In genomic region chr6:127855542-127856159, GRCh38 we compare ENCODE assay signal across 8 cellular contexts. TPM values are rescaled to one million over a fixed set of nuclear protein-coding genes. Genes with fewer than 3 reads are reported as not detected.
DNase-seq lines count a peak whose midpoint lies in the region; ATAC-seq and TF ChIP-seq lines count a peak whose summit lies in the region.

No MANE protein-coding gene starts in this region.

- H3F3A ChIP-seq in neural cell (ENCODE audit: insufficient read depth, low read length, poor library complexity, severe bottlenecking): no peaks in the 10 kb centered on the region

- H3K9ac ChIP-seq in neural cell (ENCODE audit: low read length): no peak overlapping the region

- H3K9me2 ChIP-seq in neural cell (ENCODE audit: insufficient read depth, low read length): no peaks in the 10 kb centered on the region

- no peaks in the 10 kb centered on the region for H3K27me3 ChIP-seq in neural cell (ENCODE audit: insufficient read depth, low read depth, low read length)
- no peaks in the 10 kb centered on the region for H3K27me3 ChIP-seq in sigmoid colon

- no peaks in the 10 kb centered on the region for H3K79me2 ChIP-seq in neural cell (replicated peaks; ENCODE audit: insufficient read depth, low read length)

- H3K9me3 Mint-ChIP-seq in chondrocyte (ENCODE audit: low read depth): no peaks in the 10 kb centered on the region

- no peak overlapping the region for H3K4me3 ChIP-seq in neural cell (ENCODE audit: low read length)
- no peak overlapping the region for H3K4me3 ChIP-seq in sigmoid colon

- H3K27ac Mint-ChIP-seq in chondrocyte (ENCODE audit: unreplicated experiment): no peak overlapping the region

- H3K36me3 Mint-ChIP-seq in chondrocyte (ENCODE audit: low read depth): no peaks in the 10 kb centered on the region

- H4K20me1 ChIP-seq in neural cell (ENCODE audit: insufficient read depth): no peaks in the 10 kb centered on the region

- H3K27ac ChIP-seq in neural cell (ENCODE audit: low read length): no peak overlapping the region
- no peak overlapping the region for H3K27ac ChIP-seq in sigmoid colon

- no peak for TF ChIP-seq POLR2A in sigmoid colon (IDR thresholded peaks at IDR 0.05)

- no peak for ATAC-seq in GM19035 (IDR thresholded peaks at IDR 0.05; ENCODE audit: unreplicated experiment)

- WGBS in sigmoid colon, 2 donors: 26 to 36% methylated on average over 4 of the region's 4 CpGs

- peaks cover 2% of the 10 kb centered on the region for H3K27me3 Mint-ChIP-seq in chondrocyte (ENCODE audit: low read depth)

- DNase-seq in activated T-cell treated with anti-CD3 and anti-CD28 coated beads for 1 hour (ENCODE audit: low read depth): peak; percentile 42
- no peak for DNase-seq in activated T-cell treated with anti-CD3 and anti-CD28 coated beads, Interleukin-2, amount 50 U/mL, for 48 hours
- DNase-seq in T follicular helper cell (ENCODE audit: low read depth): peak; percentile 20
- no peak for DNase-seq in chondrocyte (ENCODE audit: low spot score)
- no peak for DNase-seq in sigmoid colon
- no peak for DNase-seq in NCI-H510A (lab: John Stamatoyannopoulos, UW)

- no peak overlapping the region for H3K4me3 Mint-ChIP-seq in chondrocyte (ENCODE audit: unreplicated experiment)

- TF ChIP-seq CTCF in chondrocyte (IDR thresholded peaks at IDR 0.05): peak; percentile 85
- TF ChIP-seq CTCF in neural cell (IDR thresholded peaks at IDR 0.05; ENCODE audit: poor library complexity, severe bottlenecking): peak; percentile 67
- peak in 2 of 4 experiments; percentile 11 to 20 for TF ChIP-seq CTCF in sigmoid colon (IDR thresholded peaks at IDR 0.05)

- H3K4me1 ChIP-seq in sigmoid colon: no peaks in the 10 kb centered on the region

- no peak overlapping the region for H3K4me2 ChIP-seq in neural cell (ENCODE audit: low read length)

- intact Hi-C loops in sigmoid colon (cut with DNase I): no loop called here

- no peak overlapping the region for H2AFZ ChIP-seq in neural cell (ENCODE audit: low read depth, low read length)

- TF ChIP-seq EP300 in neural cell (conservative IDR thresholded peaks at IDR 0.05; ENCODE audit: poor library complexity, severe bottlenecking) (no peak), sigmoid colon (IDR thresholded peaks at IDR 0.05) (no peak)

- H3K36me3 ChIP-seq in neural cell (ENCODE audit: insufficient read depth, low read length) (no peaks in the 10 kb centered on the region), sigmoid colon (no peaks in the 10 kb centered on the region)

- TF ChIP-seq RAD21 in neural cell (conservative IDR thresholded peaks at IDR 0.05): peak; percentile 74

- H3K4me1 Mint-ChIP-seq in chondrocyte (ENCODE audit: low read depth): peaks cover 10% of the 10 kb centered on the region

- H3K9me3 ChIP-seq in neural cell (ENCODE audit: low read length): no peaks in the 10 kb centered on the region
- H3K9me3 ChIP-seq in sigmoid colon: no peaks in the 10 kb centered on the region

TF ChIP-seq in neural cell, 6 proteins besides CTCF, POLR2A, EP300 and RAD21:
- TF ChIP-seq MXI1 (conservative IDR thresholded peaks at IDR 0.05; ENCODE audit: poor library complexity, severe bottlenecking) (no peak), EZH2 (IDR thresholded peaks at IDR 0.05; ENCODE audit: borderline replicate concordance, insufficient read depth, low read length, poor library complexity, severe bottlenecking) (no peak), POLR2AphosphoS5 (IDR thresholded peaks at IDR 0.05) (no peak), REST (IDR thresholded peaks at IDR 0.05; ENCODE audit: borderline replicate concordance) (no peak), SMC3 (conservative IDR thresholded peaks at IDR 0.05; ENCODE audit: poor library complexity) (peak; percentile 73), TAF1 (IDR thresholded peaks at IDR 0.05; ENCODE audit: low read depth) (no peak)

RNA-seq across cellular contexts. Expression of gene THEMIS, which starts 45.2 kb away (rescaled TPM):
- total RNA-seq in chondrocyte: not detected in 3 replicates
- polyA plus RNA-seq in neural cell: 0.22 TPM in 1 of 2 replicates, not detected in the other
- polyA minus RNA-seq in neural cell: not detected in 2 replicates
- under 1 TPM in 3 of 4 donors, not detected in 1; 0.33 to 0.71 (median 0.41) TPM for total RNA-seq in sigmoid colon
- 1 to 10 TPM in 1 of 3 donors, under 1 TPM in 1, not detected in 1; 0.60 to 2.5 TPM for polyA plus RNA-seq in sigmoid colon

Comparison
In these comparisons a context has a peak if more than half of its experiments do, and no peak if none do; other contexts are left out.
1. DNase-seq: peak in activated T-cell treated with anti-CD3 and anti-CD28 coated beads for 1 hour (single experiment) and T follicular helper cell (single experiment); none in activated T-cell treated with anti-CD3 and anti-CD28 coated beads, Interleukin-2, amount 50 U/mL, for 48 hours (0 of 2), chondrocyte (single experiment), sigmoid colon (single experiment) and NCI-H510A (single experiment).